In the genomic region with DNA sequence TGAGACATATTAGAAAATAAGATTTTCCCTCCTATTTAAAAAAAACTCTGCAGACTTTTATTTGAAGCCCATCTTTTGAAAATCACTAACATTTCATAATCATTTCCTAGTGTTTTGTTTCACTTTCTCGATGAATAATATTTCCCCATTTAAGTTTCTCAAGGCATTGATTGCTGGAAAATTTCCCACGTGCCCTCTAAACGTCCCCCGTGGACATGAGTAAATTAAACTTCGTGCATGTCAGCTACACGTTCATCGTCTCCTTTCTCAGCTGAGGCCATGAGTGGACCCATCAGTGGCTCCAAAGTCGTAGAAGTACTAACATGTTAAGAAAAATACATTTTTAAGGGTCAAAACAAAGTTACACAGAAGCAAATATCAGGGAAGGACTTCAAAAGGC, we compare ENCODE assay signal across 15 cellular contexts. TPM values are rescaled to one million over a fixed set of nuclear protein-coding genes. Genes with fewer than 3 reads are reported as not detected.
DNase-seq lines count a peak whose midpoint lies in the region; ATAC-seq and TF ChIP-seq lines count a peak whose summit lies in the region.
"Had no signal": no experiment of that assay in that cellular context is flagged by ENCODE, and none has a peak within 500 bp of the region (broad histone marks: within the 10 kb centered on the region; RNA-seq: fewer than 3 reads in every experiment).

No MANE protein-coding gene starts in this region.

- no peaks in the 10 kb centered on the region for H4K20me1 ChIP-seq in mammary epithelial cell (ENCODE audit: insufficient read depth, low read length)

- no peak overlapping the region for H3K27ac ChIP-seq in CD4-positive, CD25-positive, alpha-beta regulatory T cell (ENCODE audit: insufficient read depth, low read length, poor library complexity, severe bottlenecking)
- H3K27ac ChIP-seq in mammary epithelial cell (ENCODE audit: insufficient read depth, low read depth, low read length): no peak overlapping the region
- H3K27ac ChIP-seq: body of pancreas, lower lobe of right lung had no signal

- peaks cover 17 to 42% (median 23%) of the 10 kb centered on the region in 4 donors for H3K4me1 Mint-ChIP-seq in CD4-positive, CD25-positive, alpha-beta regulatory T cell
- H3K4me1 Mint-ChIP-seq in WTC11 (peaks cover 11% of the 10 kb centered on the region), naive B cell (peaks cover 11 to 29% (median 11%) of the 10 kb centered on the region in 3 donors)

- in situ Hi-C loops in mammary epithelial cell (cut with MboI; ENCODE audit: low sequenced_read_pairs in 2 of 2): loop anchor here in 1 of 2 donors (5.0 kb wide), 1 partner anchor 362 kb away; no protein-coding TSS in a partner anchor

- peaks cover 36% of the 10 kb centered on the region for H3K79me2 ChIP-seq in mammary epithelial cell (ENCODE audit: insufficient read depth, low read length)

- intact Hi-C loops in mammary epithelial cell (cut with micrococcal nuclease): no loop called here

- POLR2A ChIA-PET in WTC11 (lab: Charles Lee): interaction anchor here (1.0 to 1.6 kb wide), 2 partner anchors 69 to 359 kb away, joined by 3 read pairs; a partner anchor contains a TSS

- H3K4me3 Mint-ChIP-seq in CD4-positive, CD25-positive, alpha-beta regulatory T cell: peak overlapping the region; percentile 38 to 81 (median 68)
- H3K4me3 Mint-ChIP-seq in WTC11 (peak overlapping the region; percentile 29; the same call in 1 of the 2 replicates), naive B cell (peak overlapping the region in 5 of 8 donors; percentile 22 to 95 (median 37))

- no peak for ATAC-seq in CD4-positive, CD25-positive, alpha-beta regulatory T cell (ENCODE audit: low read depth in 2 of 2)
- ATAC-seq in WTC11 (no peak), naive B cell (ENCODE audit: low read depth in 2 of 2) (no peak)
- ATAC-seq: body of pancreas, lower lobe of right lung had no signal

- no peak overlapping the region for H3K4me3 ChIP-seq in CD4-positive, CD25-positive, alpha-beta regulatory T cell (ENCODE audit: low read depth, low read length)
- no peak overlapping the region for H3K4me3 ChIP-seq in mammary epithelial cell (replicated peaks in 1 of 3; ENCODE audit: insufficient read depth in 1 of 3, low read depth in 2 of 3, low read length in 3 of 3)
- H3K4me3 ChIP-seq: body of pancreas, lower lobe of right lung, uterus had no signal

- BruUV-seq in mammary epithelial cell (replicated peaks; lab: Mats Ljungman, UMichigan): no TSS peak

- H3K27ac Mint-ChIP-seq in CD4-positive, CD25-positive, alpha-beta regulatory T cell: peak overlapping the region; percentile 2 to 80 (median 52)
- H3K27ac Mint-ChIP-seq in WTC11: no peak overlapping the region
- peak overlapping the region in 4 of 6 donors; percentile 31 to 89 (median 50) for H3K27ac Mint-ChIP-seq in naive B cell

- DNase-seq in SIG-M5 treated with dmso at 0.1 percent for 504 hours (lab: John Stamatoyannopoulos, UW; ENCODE audit: unreplicated experiment) (peak; percentile 23), SIG-M5 (lab: John Stamatoyannopoulos, UW) (no peak), WTC11 (ENCODE audit: low spot score) (no peak), naive B cell (no peak), NCI-H2107 (lab: John Stamatoyannopoulos, UW) (no peak), mammary epithelial cell (no peak), NCI-H2029 treated with DMSO at 0.1 percent for 48 hours (lab: John Stamatoyannopoulos, UW) (no peak)
- no peak for DNase-seq in CD4-positive, CD25-positive, alpha-beta regulatory T cell
- DNase-seq: activated gamma-delta T cell, body of pancreas, lower lobe of right lung, NCI-H2081 treated with DMSO at 0.1 percent for 48 hours, retina, uterus had no signal

- H3K36me3 ChIP-seq in CD4-positive, CD25-positive, alpha-beta regulatory T cell (ENCODE audit: control insufficient read depth, insufficient read depth, low read length): peaks cover 18% of the 10 kb centered on the region
- H3K36me3 ChIP-seq in mammary epithelial cell (ENCODE audit: insufficient read depth, low read length): no peaks in the 10 kb centered on the region
- H3K36me3 ChIP-seq: uterus had no signal

- H3K36me3 Mint-ChIP-seq in CD4-positive, CD25-positive, alpha-beta regulatory T cell: peaks cover 11% of the 10 kb centered on the region
- H3K36me3 Mint-ChIP-seq in WTC11 (peaks cover 7% of the 10 kb centered on the region), naive B cell (no peaks in the 10 kb centered on the region)

- H3K4me2 ChIP-seq in mammary epithelial cell (ENCODE audit: insufficient read depth, low read depth, low read length): no peak overlapping the region

- H3K9ac ChIP-seq in mammary epithelial cell (ENCODE audit: insufficient read depth, low read length): no peak overlapping the region

- WGBS in mammary epithelial cell (ENCODE audit: low coverage, missing lambda C conversion rate): over 99% methylated on average over 8 of the region's 8 CpGs

- dilution Hi-C loops in mammary epithelial cell (cut with HindIII; ENCODE audit: low sequenced_read_pairs): loop anchor here (5.0 kb wide), 1 partner anchor 357 kb away; a partner anchor contains a TSS

- no peak overlapping the region for H2AFZ ChIP-seq in mammary epithelial cell (ENCODE audit: low read depth, low read length)

- no peaks in the 10 kb centered on the region for H3K9me3 Mint-ChIP-seq in CD4-positive, CD25-positive, alpha-beta regulatory T cell
- H3K9me3 Mint-ChIP-seq in WTC11: no peaks in the 10 kb centered on the region
- no peaks in the 10 kb centered on the region for H3K9me3 Mint-ChIP-seq in naive B cell

- TF ChIP-seq CTCF in WTC11 (IDR thresholded peaks at IDR 0.05) (no peak), mammary epithelial cell (conservative IDR thresholded peaks at IDR 0.05 in 1 of 2, IDR thresholded peaks at IDR 0.05 in 1 of 2; ENCODE audit: extremely low read depth in 1 of 2, insufficient read depth in 1 of 2, low read depth in 1 of 2, low read length in 2 of 2) (no peak)

- H3K9me3 ChIP-seq in CD4-positive, CD25-positive, alpha-beta regulatory T cell (ENCODE audit: control insufficient read depth in 2 of 2, low read length in 2 of 2): no peaks in the 10 kb centered on the region
- H3K9me3 ChIP-seq in mammary epithelial cell (replicated peaks; ENCODE audit: insufficient read depth, low read length): no peaks in the 10 kb centered on the region
- H3K9me3 ChIP-seq: body of pancreas, lower lobe of right lung, MG63, uterus had no signal

- peaks cover 34% of the 10 kb centered on the region for H3K4me1 ChIP-seq in CD4-positive, CD25-positive, alpha-beta regulatory T cell (ENCODE audit: control insufficient read depth, insufficient read depth, low read length, poor library complexity, severe bottlenecking)
- H3K4me1 ChIP-seq in mammary epithelial cell (ENCODE audit: insufficient read depth, low read length): peaks cover 17% of the 10 kb centered on the region

- CTCF ChIA-PET in WTC11 (lab: Charles Lee): interaction anchor here (1.0 to 2.0 kb wide), 10 partner anchors 12 to 365 kb away, joined by 3 to 15 read pairs (median 4); a partner anchor contains a TSS
- CTCF ChIA-PET in mammary epithelial cell (lab: Charles Lee; ENCODE audit: low non-redundant PET): no interaction called here

- H3K27me3 Mint-ChIP-seq in CD4-positive, CD25-positive, alpha-beta regulatory T cell: no peaks in the 10 kb centered on the region
- H3K27me3 Mint-ChIP-seq in WTC11 (ENCODE audit: low read depth) (no peaks in the 10 kb centered on the region), naive B cell (no peaks in the 10 kb centered on the region)

- H3K27me3 ChIP-seq in CD4-positive, CD25-positive, alpha-beta regulatory T cell (ENCODE audit: control insufficient read depth, insufficient read depth, low read length): no peaks in the 10 kb centered on the region
- no peaks in the 10 kb centered on the region for H3K27me3 ChIP-seq in mammary epithelial cell (ENCODE audit: insufficient read depth, low read length)
- H3K27me3 ChIP-seq: body of pancreas, MG63, uterus had no signal

TF ChIP-seq in WTC11, 78 proteins besides CTCF, POLR2A, EP300 and RAD21 (continues in another document):
- TF ChIP-seq, protein P1, sequence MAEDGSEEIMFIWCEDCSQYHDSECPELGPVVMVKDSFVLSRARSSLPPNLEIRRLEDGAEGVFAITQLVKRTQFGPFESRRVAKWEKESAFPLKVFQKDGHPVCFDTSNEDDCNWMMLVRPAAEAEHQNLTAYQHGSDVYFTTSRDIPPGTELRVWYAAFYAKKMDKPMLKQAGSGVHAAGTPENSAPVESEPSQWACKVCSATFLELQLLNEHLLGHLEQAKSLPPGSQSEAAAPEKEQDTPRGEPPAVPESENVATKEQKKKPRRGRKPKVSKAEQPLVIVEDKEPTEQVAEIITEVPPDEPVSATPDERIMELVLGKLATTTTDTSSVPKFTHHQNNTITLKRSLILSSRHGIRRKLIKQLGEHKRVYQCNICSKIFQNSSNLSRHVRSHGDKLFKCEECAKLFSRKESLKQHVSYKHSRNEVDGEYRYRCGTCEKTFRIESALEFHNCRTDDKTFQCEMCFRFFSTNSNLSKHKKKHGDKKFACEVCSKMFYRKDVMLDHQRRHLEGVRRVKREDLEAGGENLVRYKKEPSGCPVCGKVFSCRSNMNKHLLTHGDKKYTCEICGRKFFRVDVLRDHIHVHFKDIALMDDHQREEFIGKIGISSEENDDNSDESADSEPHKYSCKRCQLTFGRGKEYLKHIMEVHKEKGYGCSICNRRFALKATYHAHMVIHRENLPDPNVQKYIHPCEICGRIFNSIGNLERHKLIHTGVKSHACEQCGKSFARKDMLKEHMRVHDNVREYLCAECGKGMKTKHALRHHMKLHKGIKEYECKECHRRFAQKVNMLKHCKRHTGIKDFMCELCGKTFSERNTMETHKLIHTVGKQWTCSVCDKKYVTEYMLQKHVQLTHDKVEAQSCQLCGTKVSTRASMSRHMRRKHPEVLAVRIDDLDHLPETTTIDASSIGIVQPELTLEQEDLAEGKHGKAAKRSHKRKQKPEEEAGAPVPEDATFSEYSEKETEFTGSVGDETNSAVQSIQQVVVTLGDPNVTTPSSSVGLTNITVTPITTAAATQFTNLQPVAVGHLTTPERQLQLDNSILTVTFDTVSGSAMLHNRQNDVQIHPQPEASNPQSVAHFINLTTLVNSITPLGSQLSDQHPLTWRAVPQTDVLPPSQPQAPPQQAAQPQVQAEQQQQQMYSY (CRISPR knock-in tag; IDR thresholded peaks at IDR 0.05): no peak

RNA-seq across cellular contexts. Expression of a gene that starts 2.0 kb away (rescaled TPM):
- 85.4 TPM for total RNA-seq in CD4-positive, CD25-positive, alpha-beta regulatory T cell
- 10 to 100 TPM; 30.9 to 49.5 (median 39.4) TPM for polyA plus RNA-seq in CD4-positive, CD25-positive, alpha-beta regulatory T cell
- total RNA-seq in WTC11 (2021) (22.4 to 23.5 TPM (median 23.1 TPM) in 3 replicates), mammary epithelial cell (10 to 100 TPM; 27.7 to 36.0 TPM)
- polyA plus RNA-seq in naive B cell (ENCODE audit: low read depth in 6 of 6) (10 to 100 TPM; 32.5 to 90.4 (median 49.4) TPM), mammary epithelial cell (36.2 TPM)
- 53.7 TPM for polyA minus RNA-seq in mammary epithelial cell
